Comparison of ENCODE assay signal across 24 cellular contexts in the genomic region with DNA sequence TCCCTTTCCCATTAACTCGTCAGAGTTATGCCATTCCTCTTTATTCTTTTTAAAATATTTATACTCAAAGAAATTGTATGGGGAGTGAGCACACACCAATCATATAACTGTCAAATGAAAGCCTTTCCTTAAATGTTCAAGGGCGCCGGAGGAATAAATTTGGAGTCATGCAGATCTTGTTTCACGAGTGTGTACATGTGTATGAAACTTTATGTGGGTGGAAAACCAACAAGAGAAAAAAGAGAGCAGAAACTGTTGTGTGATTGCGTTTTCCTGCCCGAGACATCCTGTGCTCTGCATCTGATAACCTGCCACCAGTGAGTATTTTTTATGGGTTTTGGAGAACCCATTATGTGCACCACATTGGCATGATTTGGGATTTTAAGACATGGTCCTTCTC.
"Had no signal": no experiment of that assay in that cellular context is flagged by ENCODE, and none has a peak within 500 bp of the region (broad histone marks: within the 10 kb centered on the region; RNA-seq: fewer than 3 reads in every experiment).

No MANE protein-coding gene starts in this region.

- FAIRE-seq: endothelial cell of umbilical vein, kidney had no signal

- DNase-seq: dermis blood vessel endothelial cell; endodermal cell; glutamatergic neuron; immature natural killer cell; kidney; left cardiac atrium; left ventricle myocardium inferior; lower lobe of right lung; midbrain; spleen; stimulated activated CD4-positive, alpha-beta T cell treated with anti-CD3 and anti-CD28 coated beads, Interleukin-15, amount 100 ng/mL, for 24 hours; stimulated activated CD4-positive, alpha-beta T cell treated with anti-CD3 and anti-CD28 coated beads, Interleukin-1b, Interleukin-23, amount 100 ng/mL, for 48 hours; stimulated activated CD4-positive, alpha-beta T cell treated with anti-CD3 and anti-CD28 coated beads, Interleukin-4, amount 100 ng/mL, for 24 hours; testis had no signal

- H3K4me1 Mint-ChIP-seq: immature natural killer cell had no signal

- H3K4me3 ChIP-seq: colonic mucosa, gastroesophageal sphincter, left ventricle myocardium inferior, lower lobe of right lung, spleen, testis, tibial nerve had no signal

- H3K4me3 Mint-ChIP-seq: endodermal cell; immature natural killer cell; natural killer cell treated with Interleukin-12 subunit alpha and Interleukin-12 subunit beta and Interleukin-15 and Interleukin-18, amount 100 ng/mL, for 72 hours; stimulated activated memory B cell treated with anti-CD40 and anti-IgM and Interleukin-4, amounts not matched to agents 10 μg/mL and 1 μg/mL and 100 μg/mL, for 72 hours; stimulated activated naive CD8-positive, alpha-beta T cell treated with anti-CD3 and anti-CD28 coated beads, Interleukin-15, Interleukin-2, amounts not matched to agents 100 ng/mL and 50 ng/mL, for 24 hours had no signal

- H3K27me3 ChIP-seq: colonic mucosa, gastroesophageal sphincter, testis, tibial nerve had no signal

- ATAC-seq: esophagus mucosa; gastroesophageal sphincter; left cardiac atrium; lower lobe of right lung; natural killer cell treated with Interleukin-12 subunit alpha and Interleukin-12 subunit beta and Interleukin-15 and Interleukin-18, amount 100 ng/mL, for 72 hours; sciatic nerve; stimulated activated memory B cell treated with anti-CD40 and anti-IgM and Interleukin-4, amounts not matched to agents 10 μg/mL and 1 μg/mL and 100 μg/mL, for 72 hours had no signal

- H3K27ac Mint-ChIP-seq: endodermal cell; immature natural killer cell; natural killer cell treated with Interleukin-12 subunit alpha and Interleukin-12 subunit beta and Interleukin-15 and Interleukin-18, amount 100 ng/mL, for 72 hours; stimulated activated naive CD8-positive, alpha-beta T cell treated with anti-CD3 and anti-CD28 coated beads, Interleukin-15, Interleukin-2, amounts not matched to agents 100 ng/mL and 50 ng/mL, for 24 hours had no signal

- H3K36me3 Mint-ChIP-seq: immature natural killer cell had no signal

- H3K36me3 ChIP-seq: colonic mucosa, gastroesophageal sphincter, left ventricle myocardium inferior, lower lobe of right lung, spleen had no signal

- H3K27me3 Mint-ChIP-seq: memory B cell; stimulated activated memory B cell treated with anti-CD40 and anti-IgM and Interleukin-4, amounts not matched to agents 10 μg/mL and 1 μg/mL and 100 μg/mL, for 72 hours; stimulated activated naive CD8-positive, alpha-beta T cell treated with anti-CD3 and anti-CD28 coated beads, Interleukin-15, Interleukin-2, amounts not matched to agents 100 ng/mL and 50 ng/mL, for 24 hours had no signal
